12 cellular contexts compared by ENCODE assay signal in genomic region chr1:11927866-11928592, GRCh38. TPM values are rescaled to one million over a fixed set of nuclear protein-coding genes. Genes with fewer than 3 reads are reported as not detected.
A peak's percentile ranks its signal among the peaks of the same experiment; 100 is the strongest.
DNase-seq lines count a peak whose midpoint lies in the region; ATAC-seq, FAIRE-seq and TF ChIP-seq lines count a peak whose summit lies in the region.
"Had no signal": no experiment of that assay in that cellular context is flagged by ENCODE, and none has a peak within 500 bp of the region (broad histone marks: within the 10 kb centered on the region; RNA-seq: fewer than 3 reads in every experiment).

No MANE protein-coding gene starts in this region.

- H4K8ac ChIP-seq in trophoblast cell (ENCODE audit: low read depth, low read length): no peak overlapping the region

- no peak overlapping the region for H3K4me2 ChIP-seq in trophoblast cell (ENCODE audit: low read length)

- BruUV-seq in Panc1 (replicated peaks; lab: Mats Ljungman, UMichigan): no TSS peak

- no peak for ATAC-seq in Panc1
- ATAC-seq: activated CD8-positive, alpha-beta memory T cell treated with anti-CD3 and anti-CD28 coated beads, Interleukin-2, amount 10 ng/mL, durations not matched to agents 7 days and 5 days had no signal

- no peak overlapping the region for H2BK120ac ChIP-seq in trophoblast cell (ENCODE audit: insufficient read depth, low read length, poor library complexity)

- H3K27ac ChIP-seq in Panc1 (ENCODE audit: low read length): peak overlapping the region; percentile 85
- peak overlapping the region in 56 of 59 donors; percentile 5 to 89 (median 74) for H3K27ac ChIP-seq in dorsolateral prefrontal cortex
- H3K27ac ChIP-seq in trophoblast cell (ENCODE audit: low read depth, low read length): peak overlapping the region; percentile 7

- POLR2A ChIA-PET in Panc1 (lab: Charles Lee): interaction anchor here (0.6 to 1.5 kb wide), 3 partner anchors 18 to 59 kb away, joined by 3 to 9 read pairs (median 4); no protein-coding TSS in a partner anchor

- no peak overlapping the region for H2BK5ac ChIP-seq in trophoblast cell (ENCODE audit: low read depth, low read length, poor library complexity)

- DNase-seq in H54 (ENCODE audit: insufficient read length, low spot score): peak; percentile 28
- DNase-seq in Panc1 (ENCODE audit: low read depth, low spot score): no peak
- no peak for DNase-seq in dorsolateral prefrontal cortex
- DNase-seq in trophoblast cell: peak; percentile 73 to 88
- no peak for DNase-seq in NK-92 (lab: John Stamatoyannopoulos, UW; ENCODE audit: unreplicated experiment)
- no peak for DNase-seq in stimulated activated CD4-positive, alpha-beta T cell treated with anti-CD3 and anti-CD28 coated beads, Interleukin-15, amount 100 ng/mL, for 24 hours
- DNase-seq in NCI-H1092 (lab: John Stamatoyannopoulos, UW): no peak
- DNase-seq: activated CD8-positive, alpha-beta memory T cell treated with anti-CD3 and anti-CD28 coated beads, Interleukin-2, amount 10 ng/mL, durations not matched to agents 7 days and 5 days; mesenchymal stem cell; NCI-H526 treated with DMSO at 0.1 percent for 48 hours had no signal

- H2AK5ac ChIP-seq in trophoblast cell (ENCODE audit: low read length): no peak overlapping the region

- no peak overlapping the region for H3K9ac ChIP-seq in trophoblast cell (ENCODE audit: low read length)

- no peaks in the 10 kb centered on the region for H3K9me3 ChIP-seq in Panc1 (ENCODE audit: control insufficient read depth, insufficient read depth, low read depth, low read length)
- no peaks in the 10 kb centered on the region for H3K9me3 ChIP-seq in trophoblast cell (ENCODE audit: insufficient read depth, low read depth, low read length)
- H3K9me3 ChIP-seq: suprapubic skin had no signal

- TF ChIP-seq POLR2A in H54 (IDR thresholded peaks at IDR 0.05; ENCODE audit: low read depth, low read length): no peak

- H3K4me1 ChIP-seq in Panc1 (ENCODE audit: control insufficient read depth, insufficient read depth, low read length): peaks cover 38% of the 10 kb centered on the region
- H3K4me1 ChIP-seq in trophoblast cell (ENCODE audit: control insufficient read depth in 1 of 2, insufficient read depth in 2 of 2, low read length in 2 of 2): peaks cover 17 to 25% of the 10 kb centered on the region in 2 experiments

- in situ Hi-C loops in Panc1 (cut with HindIII; ENCODE audit: low pct_unique_long_range_greater_than_20kb, low sequenced_read_pairs): no loop called here

- H4K12ac ChIP-seq in trophoblast cell (ENCODE audit: low read depth, low read length): no peak overlapping the region

- FAIRE-seq in H54 (lab: Jason Lieb, UNC): no peak
- FAIRE-seq: endometrium had no signal

- no peak overlapping the region for H2BK12ac ChIP-seq in trophoblast cell (ENCODE audit: low read length)

- no peaks in the 10 kb centered on the region for H3K36me3 ChIP-seq in Panc1 (ENCODE audit: control insufficient read depth, insufficient read depth, low read length)
- H3K36me3 ChIP-seq in trophoblast cell (ENCODE audit: control insufficient read depth in 1 of 2, insufficient read depth in 2 of 2, low read length in 2 of 2): peaks cover 7% of the 10 kb centered on the region in 2 experiments

- H3K23ac ChIP-seq in trophoblast cell (ENCODE audit: low read length): no peak overlapping the region

- peak overlapping the region; percentile 21 for H4K91ac ChIP-seq in trophoblast cell (ENCODE audit: low read depth, low read length)

- peaks cover 4% of the 10 kb centered on the region for H3K79me2 ChIP-seq in trophoblast cell (ENCODE audit: control insufficient read depth, insufficient read depth, low read length, poor library complexity)

- H3K27me3 ChIP-seq in Panc1 (ENCODE audit: control insufficient read depth, insufficient read depth, low read length) (no peaks in the 10 kb centered on the region), dorsolateral prefrontal cortex (no peaks in the 10 kb centered on the region), trophoblast cell (ENCODE audit: insufficient read depth, low read length) (no peaks in the 10 kb centered on the region)
- H3K27me3 ChIP-seq: suprapubic skin had no signal

- no peak overlapping the region for H3K4ac ChIP-seq in trophoblast cell (ENCODE audit: low read depth, low read length)

- intact Hi-C loops in Panc1 (cut with micrococcal nuclease; ENCODE audit: unreplicated experiment) (no loop called here), dorsolateral prefrontal cortex (cut with DNase I) (loop anchor here in 1 of 2 donors (2.0 kb wide), 1 partner anchor 19 kb away; no protein-coding TSS in a partner anchor)

- H3K4me3 ChIP-seq in Panc1 (ENCODE audit: low read depth in 2 of 2, low read length in 2 of 2) (no peak overlapping the region), dorsolateral prefrontal cortex (peak overlapping the region in 4 of 59 donors; percentile 1 to 10 (median 10)), trophoblast cell (ENCODE audit: low read depth, low read length) (no peak overlapping the region)
- H3K4me3 ChIP-seq: suprapubic skin had no signal

- CTCF ChIA-PET in Panc1 (lab: Charles Lee): no interaction called here

- no peak overlapping the region for H3K14ac ChIP-seq in trophoblast cell (ENCODE audit: low read length)

- WGBS in trophoblast cell (ENCODE audit: extremely low coverage, insufficient coverage, insufficient read length): no CpG with 5 or more reads among the region's 5 CpGs

- H3K79me1 ChIP-seq in trophoblast cell (ENCODE audit: low read length): peaks cover 6% of the 10 kb centered on the region

- no peak overlapping the region for H3K18ac ChIP-seq in trophoblast cell (ENCODE audit: low read length)

- no peak for TF ChIP-seq CTCF in Panc1 (IDR thresholded peaks at IDR 0.05)
- peak in 2 of 56 donors; percentile 15 to 18 for TF ChIP-seq CTCF in dorsolateral prefrontal cortex (IDR thresholded peaks at IDR 0.05 in 54 of 56, conservative IDR thresholded peaks at IDR 0.05 in 2 of 56; ENCODE audit: low read depth in 1 of 56, partially characterized antibody in 56 of 56)

- no peak overlapping the region for H2AFZ ChIP-seq in trophoblast cell (ENCODE audit: insufficient read depth, low read length, poor library complexity)

RNA-seq across cellular contexts. Expression of gene KIAA2013, which starts 1.8 kb away (rescaled TPM):
- 72.4 TPM for total RNA-seq in Panc1 (2021; ENCODE audit: unreplicated experiment)
- polyA plus RNA-seq in Panc1 (2012; ENCODE audit: insufficient read length): 111 TPM
- 10 to 100 TPM; 22.8 to 44.8 (median 29.5) TPM for total RNA-seq in dorsolateral prefrontal cortex
- 29.2 and 29.9 TPM in 2 replicates for polyA plus RNA-seq in trophoblast cell (2013)

RNA-seq across cellular contexts. Expression of gene PLOD1, which starts 6.5 kb away (rescaled TPM):
- 156 TPM for total RNA-seq in Panc1 (2021; ENCODE audit: unreplicated experiment)
- polyA plus RNA-seq in Panc1 (2012; ENCODE audit: insufficient read length): 305 TPM
- total RNA-seq in dorsolateral prefrontal cortex: 100 to 1,000 TPM in 4 of 120 experiments, 10 to 100 TPM in 116; 28.5 to 148 (median 43.7) TPM
- 109 and 118 TPM in 2 replicates for polyA plus RNA-seq in trophoblast cell (2013)

RNA-seq across cellular contexts. Expression of gene MFN2, which starts 52.2 kb away (rescaled TPM):
- total RNA-seq in Panc1 (2021; ENCODE audit: unreplicated experiment) (104 TPM), dorsolateral prefrontal cortex (100 to 1,000 TPM; 107 to 182 (median 141) TPM)
- polyA plus RNA-seq in Panc1 (2012; ENCODE audit: insufficient read length): 74.4 TPM
- polyA plus RNA-seq in trophoblast cell (2013): 43.1 and 46.4 TPM in 2 replicates

Comparison
In these comparisons a context has a peak if more than half of its experiments do, and no peak if none do; other contexts are left out.
1. DNase-seq: peak in H54 (single experiment) and trophoblast cell (2 of 2); none in Panc1 (single experiment), dorsolateral prefrontal cortex (0 of 10), NK-92 (single experiment), stimulated activated CD4-positive, alpha-beta T cell treated with anti-CD3 and anti-CD28 coated beads, Interleukin-15, amount 100 ng/mL, for 24 hours (single experiment) and NCI-H1092 (single experiment).
2. H3K27ac ChIP-seq: peak in every context shown above with its lines; median percentile 85 in Panc1; 74 in dorsolateral prefrontal cortex; 7 in trophoblast cell.